In the genomic region with DNA sequence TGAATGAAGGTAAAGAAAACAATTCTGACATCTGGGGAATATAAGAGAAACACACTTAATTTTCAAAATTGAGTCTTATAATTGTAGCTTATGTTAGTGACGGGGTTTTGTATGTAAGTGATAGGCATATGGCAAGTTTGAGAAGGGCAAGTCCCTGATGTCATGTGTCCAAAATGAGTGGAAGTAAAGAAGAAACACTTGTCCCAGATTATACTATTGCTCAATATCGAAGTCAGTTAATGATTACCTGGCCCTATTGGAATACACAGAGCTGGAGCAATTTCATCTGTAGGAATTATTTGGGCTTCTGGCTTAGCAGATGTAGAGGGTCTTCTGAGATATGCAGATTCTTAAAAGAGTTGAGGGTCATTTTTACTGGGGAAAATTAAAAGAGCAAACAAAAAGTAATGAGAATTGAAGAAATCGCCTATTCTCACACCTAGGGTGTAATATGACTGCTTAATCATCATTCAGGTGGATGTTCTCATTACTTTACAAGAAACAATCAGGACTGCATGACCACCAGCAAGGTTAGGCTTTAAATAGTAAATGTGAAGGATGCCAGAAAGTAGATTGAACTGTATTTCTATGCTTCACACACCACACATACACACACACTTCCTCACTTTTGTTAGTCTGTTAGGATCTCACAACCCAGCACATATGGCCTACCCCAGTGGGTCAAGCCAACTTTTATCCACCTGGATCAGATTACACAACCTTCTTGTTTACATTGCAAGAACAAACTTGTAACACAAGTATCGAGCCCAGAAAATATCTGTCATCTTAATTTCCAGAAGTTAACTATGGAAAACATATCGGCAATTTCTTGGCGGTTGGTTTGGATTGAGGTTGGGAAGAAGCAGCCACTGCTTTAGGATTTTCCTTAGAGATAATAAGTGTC, we compare ENCODE assay signal across 19 cellular contexts.
"Had no signal": no experiment of that assay in that cellular context is flagged by ENCODE, and none has a peak within 500 bp of the region (broad histone marks: within the 10 kb centered on the region; RNA-seq: fewer than 3 reads in every experiment).

No MANE protein-coding gene starts in this region.

- H3K4me3 Mint-ChIP-seq: activated naive CD8-positive, alpha-beta T cell treated with anti-CD3 and anti-CD28 coated beads for 36 hours; activated T-helper 1 cell treated with anti-CD3 and anti-CD28 coated beads, Interleukin-12 subunit alpha, Interleukin-12 subunit beta, Interleukin-2, Interleukin-4 antibody, amounts not matched to agents 30 ng/mL and 10 ng/mL and 1 ng/mL, durations not matched to agents 14 hours and 24 hours and 36 hours; effector memory CD8-positive, alpha-beta T cell; natural killer cell; T-helper 2 cell treated with Interferon-gamma antibody and Interleukin-4, amounts not matched to agents 5 μg/mL and 100 μg/mL, for 36 hours; type B pancreatic cell had no signal

- H3K27ac Mint-ChIP-seq: activated naive CD8-positive, alpha-beta T cell treated with anti-CD3 and anti-CD28 coated beads for 36 hours; activated T-helper 1 cell treated with anti-CD3 and anti-CD28 coated beads, Interleukin-12 subunit alpha, Interleukin-12 subunit beta, Interleukin-2, Interleukin-4 antibody, amounts not matched to agents 30 ng/mL and 10 ng/mL and 1 ng/mL, durations not matched to agents 14 hours and 24 hours and 36 hours; effector memory CD8-positive, alpha-beta T cell; natural killer cell; T-helper 2 cell treated with Interferon-gamma antibody and Interleukin-4, amounts not matched to agents 5 μg/mL and 100 μg/mL, for 36 hours; type B pancreatic cell had no signal

- H3K27ac ChIP-seq: brain microvascular endothelial cell, left ventricle myocardium inferior, neutrophil had no signal

- H3K4me3 ChIP-seq: left ventricle myocardium inferior had no signal

- H3K36me3 Mint-ChIP-seq: activated naive CD8-positive, alpha-beta T cell treated with anti-CD3 and anti-CD28 coated beads for 36 hours; natural killer cell; type B pancreatic cell had no signal

- H3K4me1 Mint-ChIP-seq: activated naive CD8-positive, alpha-beta T cell treated with anti-CD3 and anti-CD28 coated beads for 36 hours; natural killer cell had no signal

- DNase-seq: activated CD4-positive, alpha-beta T cell treated with anti-CD3 and anti-CD28 coated beads, Interleukin-2, amount 50 U/mL, for 1 hour; activated CD8-positive, alpha-beta memory T cell treated with anti-CD3 and anti-CD28 coated beads for 24 hours; activated naive CD8-positive, alpha-beta T cell treated with anti-CD3 and anti-CD28 coated beads for 36 hours; amygdala; brain microvascular endothelial cell; dermis blood vessel endothelial cell; effector memory CD8-positive, alpha-beta T cell; erythroblast; left ventricle myocardium inferior; natural killer cell; small intestine; stimulated activated CD4-positive, alpha-beta T cell treated with anti-CD3 and anti-CD28 coated beads, Interleukin-4, amount 100 ng/mL, for 4 hours; stimulated activated CD8-positive, alpha-beta memory T cell treated with anti-CD3 and anti-CD28 coated beads, Interleukin-4, amount 100 ng/mL, for 48 hours; stimulated activated naive CD8-positive, alpha-beta T cell treated with anti-CD3 and anti-CD28 coated beads, Interleukin-15, Interleukin-2, amounts not matched to agents 100 U/mL and 50 U/mL, for 24 hours had no signal

- H3K27me3 ChIP-seq: brain microvascular endothelial cell, neutrophil had no signal

- ATAC-seq: effector memory CD8-positive, alpha-beta T cell; natural killer cell; stimulated activated naive CD8-positive, alpha-beta T cell treated with anti-CD3 and anti-CD28 coated beads, Interleukin-15, Interleukin-2, amounts not matched to agents 100 U/mL and 50 U/mL, for 24 hours had no signal

- H3K36me3 ChIP-seq: brain microvascular endothelial cell, left ventricle myocardium inferior, neutrophil had no signal

- H3K9me3 ChIP-seq: neutrophil had no signal

- H3K4me1 ChIP-seq: left ventricle myocardium inferior had no signal

- FAIRE-seq: islet of Langerhans, small intestine had no signal

- H3K9me3 Mint-ChIP-seq: activated T-helper 1 cell treated with anti-CD3 and anti-CD28 coated beads, Interleukin-12 subunit alpha, Interleukin-12 subunit beta, Interleukin-2, Interleukin-4 antibody, amounts not matched to agents 30 ng/mL and 10 ng/mL and 1 ng/mL, durations not matched to agents 14 hours and 24 hours and 36 hours had no signal

- H3K27me3 Mint-ChIP-seq: activated naive CD8-positive, alpha-beta T cell treated with anti-CD3 and anti-CD28 coated beads for 36 hours; effector memory CD8-positive, alpha-beta T cell; type B pancreatic cell had no signal
